ENCODE assay signal across 11 cellular contexts in genomic region chr9:99595796-99596195, GRCh38.
DNase-seq lines count a peak whose midpoint lies in the region; ATAC-seq, FAIRE-seq and TF ChIP-seq lines count a peak whose summit lies in the region.
"Had no signal": no experiment of that assay in that cellular context is flagged by ENCODE, and none has a peak within 500 bp of the region (broad histone marks: within the 10 kb centered on the region; RNA-seq: fewer than 3 reads in every experiment).

No MANE protein-coding gene starts in this region.

- H4K20me1 ChIP-seq in MM.1S (ENCODE audit: insufficient read depth, low read length): no peaks in the 10 kb centered on the region

- peak; percentile 49 for ATAC-seq in GM21367 (IDR thresholded peaks at IDR 0.05; ENCODE audit: unreplicated experiment)
- ATAC-seq in HG03442 (IDR thresholded peaks at IDR 0.05; ENCODE audit: unreplicated experiment): peak; percentile 62

- no peak for TF ChIP-seq EP300 in esophagus muscularis mucosa (IDR thresholded peaks at IDR 0.05)

- H3K79me2 ChIP-seq in MM.1S (ENCODE audit: low read length): no peaks in the 10 kb centered on the region

- H2AFZ ChIP-seq in MM.1S (ENCODE audit: low read length): no peak overlapping the region
- H2AFZ ChIP-seq: GM23248, neural progenitor cell had no signal

- no peaks in the 10 kb centered on the region for H3K9me2 ChIP-seq in MM.1S (replicated peaks; ENCODE audit: insufficient read depth, low read length)

- peak; percentile 93 for FAIRE-seq in GM12892 (lab: Jason Lieb, UNC)

- DNase-seq in GM12892 (ENCODE audit: insufficient read length): no peak
- DNase-seq in esophagus muscularis mucosa (ENCODE audit: extremely low spot score): peak; percentile 60
- no peak for DNase-seq in MM.1S
- no peak for DNase-seq in NCI-H2227 (lab: John Stamatoyannopoulos, UW; ENCODE audit: unreplicated experiment)
- no peak for DNase-seq in H4 (ENCODE audit: low spot score)
- DNase-seq in anterior cingulate cortex (lab: John Stamatoyannopoulos, UW): no peak
- DNase-seq: GM23248, SW 1271 had no signal

- no peak overlapping the region for H3K4me2 ChIP-seq in MM.1S (ENCODE audit: low read depth, low read length)
- H3K4me2 ChIP-seq: neural progenitor cell had no signal

- no peak overlapping the region for H3K27ac ChIP-seq in esophagus muscularis mucosa (replicated peaks in 1 of 4)
- no peak overlapping the region for H3K27ac ChIP-seq in MM.1S (ENCODE audit: low read length)
- H3K27ac ChIP-seq: GM23248, neural progenitor cell had no signal

- H3F3A ChIP-seq in MM.1S (ENCODE audit: insufficient read depth, low read length): no peaks in the 10 kb centered on the region

- intact Hi-C loops in esophagus muscularis mucosa (cut with DNase I): no loop called here

- no peaks in the 10 kb centered on the region for H3K36me3 ChIP-seq in esophagus muscularis mucosa
- no peaks in the 10 kb centered on the region for H3K36me3 ChIP-seq in MM.1S (replicated peaks; ENCODE audit: insufficient read depth, low read length)
- H3K36me3 ChIP-seq: neural progenitor cell had no signal

- H3K27me3 ChIP-seq in esophagus muscularis mucosa (no peaks in the 10 kb centered on the region), MM.1S (replicated peaks; ENCODE audit: insufficient read depth, low read length) (no peaks in the 10 kb centered on the region)
- H3K27me3 ChIP-seq: neural progenitor cell had no signal

- WGBS in esophagus muscularis mucosa: 67% methylated on average over 5 of the region's 5 CpGs

- no peak for TF ChIP-seq POLR2A in GM12892 (IDR thresholded peaks at IDR 0.05; ENCODE audit: low read depth, low read length)
- no peak for TF ChIP-seq POLR2A in esophagus muscularis mucosa (IDR thresholded peaks at IDR 0.05; ENCODE audit: low read depth)

- H3K9me3 ChIP-seq in esophagus muscularis mucosa (no peaks in the 10 kb centered on the region), MM.1S (replicated peaks; ENCODE audit: insufficient read depth, low read length) (no peaks in the 10 kb centered on the region)

- TF ChIP-seq CTCF in esophagus muscularis mucosa (IDR thresholded peaks at IDR 0.05) (no peak), MM.1S (IDR thresholded peaks at IDR 0.05; ENCODE audit: low read length) (no peak)

- no peak overlapping the region for H3K9ac ChIP-seq in MM.1S (ENCODE audit: low read length)
- H3K9ac ChIP-seq: GM23248, neural progenitor cell had no signal

- H3K4me1 ChIP-seq in esophagus muscularis mucosa (no peaks in the 10 kb centered on the region), MM.1S (ENCODE audit: low read length) (no peaks in the 10 kb centered on the region)
- H3K4me1 ChIP-seq: neural progenitor cell had no signal

- H3K4me3 ChIP-seq in esophagus muscularis mucosa (no peak overlapping the region), MM.1S (ENCODE audit: low read length) (no peak overlapping the region)
- H3K4me3 ChIP-seq: GM23248, neural progenitor cell had no signal
